Comparison of ENCODE assay signal across 8 cellular contexts in genomic region chr14:93977790-93978581, GRCh38. TPM values are rescaled to one million over a fixed set of nuclear protein-coding genes. Genes with fewer than 3 reads are reported as not detected.
DNase-seq lines count a peak whose midpoint lies in the region; ATAC-seq and TF ChIP-seq lines count a peak whose summit lies in the region.

No MANE protein-coding gene starts in this region.

- H3K27ac ChIP-seq in tibial artery: peak overlapping the region; percentile 89

- peaks cover 63% of the 10 kb centered on the region for H3K36me3 Mint-ChIP-seq in activated CD4-positive, alpha-beta T cell treated with anti-CD3 and anti-CD28 coated beads, Interleukin-2, amount 10 ng/mL, durations not matched to agents 7 days and 5 days (ENCODE audit: low read depth)

- H3K27me3 Mint-ChIP-seq in activated CD4-positive, alpha-beta T cell treated with anti-CD3 and anti-CD28 coated beads, Interleukin-2, amount 10 ng/mL, durations not matched to agents 7 days and 5 days: no peaks in the 10 kb centered on the region

- TF ChIP-seq CTCF in tibial artery (IDR thresholded peaks at IDR 0.05): no peak

- H3K27me3 ChIP-seq in tibial artery (no peaks in the 10 kb centered on the region), MG63 (no peaks in the 10 kb centered on the region)

- intact Hi-C loops in tibial artery (cut with DNase I; ENCODE audit: low total_unique reads): no loop called here

- H3K4me1 ChIP-seq in tibial artery: peaks cover 0 to 71% (median 39%) of the 10 kb centered on the region in 4 donors

- H3K27ac Mint-ChIP-seq in activated CD4-positive, alpha-beta T cell treated with anti-CD3 and anti-CD28 coated beads, Interleukin-2, amount 10 ng/mL, durations not matched to agents 7 days and 5 days: peak overlapping the region; percentile 95

- DNase-seq in activated CD4-positive, alpha-beta T cell treated with anti-CD3 and anti-CD28 coated beads, Interleukin-2, amount 10 ng/mL, durations not matched to agents 7 days and 5 days: peak; percentile 90
- DNase-seq in kidney glomerular epithelial cell (lab: John Stamatoyannopoulos, UW) (peak; percentile 28), tibial artery (no peak), MG63 (no peak), DMS153 treated with DMSO at 0.1 percent for 48 hours (lab: John Stamatoyannopoulos, UW; ENCODE audit: unreplicated experiment) (no peak), HuH-7.5 (ENCODE audit: low spot score) (no peak)

- CTCF ChIA-PET in activated CD4-positive, alpha-beta T cell treated with anti-CD3 and anti-CD28 coated beads, Interleukin-2, amount 10 ng/mL, durations not matched to agents 7 days and 5 days (lab: Charles Lee): interaction anchor here (0.8 to 14.3 kb wide), 9 partner anchors 7 to 38 kb away, joined by 3 to 173 read pairs (median 6); partner anchors contain the start of gene CCDC197

- ATAC-seq in GM18873 (IDR thresholded peaks at IDR 0.05; ENCODE audit: low FRiP score, unreplicated experiment) (peak; percentile 58), HG03135 (IDR thresholded peaks at IDR 0.05; ENCODE audit: unreplicated experiment) (peak; percentile 61)

- H3K9me3 ChIP-seq in tibial artery (no peaks in the 10 kb centered on the region), MG63 (no peaks in the 10 kb centered on the region)

- peak overlapping the region; percentile 42 for H3K4me3 Mint-ChIP-seq in activated CD4-positive, alpha-beta T cell treated with anti-CD3 and anti-CD28 coated beads, Interleukin-2, amount 10 ng/mL, durations not matched to agents 7 days and 5 days

- peaks cover 26% of the 10 kb centered on the region for H3K9me3 Mint-ChIP-seq in activated CD4-positive, alpha-beta T cell treated with anti-CD3 and anti-CD28 coated beads, Interleukin-2, amount 10 ng/mL, durations not matched to agents 7 days and 5 days

- POLR2A ChIA-PET in activated CD4-positive, alpha-beta T cell treated with anti-CD3 and anti-CD28 coated beads, Interleukin-2, amount 10 ng/mL, durations not matched to agents 7 days and 5 days (lab: Charles Lee): interaction anchor here (0.6 to 1.2 kb wide), 3 partner anchors 15 to 36 kb away, joined by 3 to 7 read pairs (median 6); no protein-coding TSS in a partner anchor

- H3K4me3 ChIP-seq in tibial artery: no peak overlapping the region
- H3K4me3 ChIP-seq in MG63: no peak overlapping the region

- peaks cover 76% of the 10 kb centered on the region for H3K4me1 Mint-ChIP-seq in activated CD4-positive, alpha-beta T cell treated with anti-CD3 and anti-CD28 coated beads, Interleukin-2, amount 10 ng/mL, durations not matched to agents 7 days and 5 days

- H3K36me3 ChIP-seq in tibial artery: no peaks in the 10 kb centered on the region
- no peaks in the 10 kb centered on the region for H3K36me3 ChIP-seq in MG63

RNA-seq across cellular contexts. Expression of gene ASB2, which starts 1.6 kb away (rescaled TPM):
- total RNA-seq in activated CD4-positive, alpha-beta T cell treated with anti-CD3 and anti-CD28 coated beads, Interleukin-2, amount 10 ng/mL, durations not matched to agents 7 days and 5 days: 10 to 100 TPM; 20.7 to 21.1 TPM
- total RNA-seq in MG63 (2014; rRNA removed; shearing (Covaris generic); ENCODE audit: low replicate concordance): not detected in 2 replicates

RNA-seq across cellular contexts. Expression of gene CCDC197, which starts 19.1 kb away (rescaled TPM):
- not detected for total RNA-seq in activated CD4-positive, alpha-beta T cell treated with anti-CD3 and anti-CD28 coated beads, Interleukin-2, amount 10 ng/mL, durations not matched to agents 7 days and 5 days
- not detected in 2 replicates for total RNA-seq in MG63 (2014; rRNA removed; shearing (Covaris generic); ENCODE audit: low replicate concordance)

RNA-seq across cellular contexts. Expression of gene OTUB2, which starts 48.2 kb away (rescaled TPM):
- total RNA-seq in activated CD4-positive, alpha-beta T cell treated with anti-CD3 and anti-CD28 coated beads, Interleukin-2, amount 10 ng/mL, durations not matched to agents 7 days and 5 days: 1 to 10 TPM; 2.3 to 2.4 TPM
- total RNA-seq in MG63 (2014; rRNA removed; shearing (Covaris generic); ENCODE audit: low replicate concordance): 0.63 and 1.2 TPM in 2 replicates

RNA-seq across cellular contexts. Expression of gene FAM181A, which starts 50.8 kb away (rescaled TPM):
- not detected for total RNA-seq in activated CD4-positive, alpha-beta T cell treated with anti-CD3 and anti-CD28 coated beads, Interleukin-2, amount 10 ng/mL, durations not matched to agents 7 days and 5 days
- not detected in 2 replicates for total RNA-seq in MG63 (2014; rRNA removed; shearing (Covaris generic); ENCODE audit: low replicate concordance)

Comparison
In these comparisons a context has a peak if more than half of its experiments do, and no peak if none do; other contexts are left out.
1. DNase-seq: peak in activated CD4-positive, alpha-beta T cell treated with anti-CD3 and anti-CD28 coated beads, Interleukin-2, amount 10 ng/mL, durations not matched to agents 7 days and 5 days (single experiment) and kidney glomerular epithelial cell (single experiment); none in tibial artery (0 of 2), MG63 (single experiment), DMS153 treated with DMSO at 0.1 percent for 48 hours (single experiment) and HuH-7.5 (single experiment).
2. RNA of gene ASB2, which starts 1.6 kb away (total RNA-seq): 20.7 to 21.1 TPM in activated CD4-positive, alpha-beta T cell treated with anti-CD3 and anti-CD28 coated beads, Interleukin-2, amount 10 ng/mL, durations not matched to agents 7 days and 5 days; not detected in MG63; every median in the first group is over 10 times any median in the second.